ENCODE assay signal across 31 cellular contexts in the genomic region with DNA sequence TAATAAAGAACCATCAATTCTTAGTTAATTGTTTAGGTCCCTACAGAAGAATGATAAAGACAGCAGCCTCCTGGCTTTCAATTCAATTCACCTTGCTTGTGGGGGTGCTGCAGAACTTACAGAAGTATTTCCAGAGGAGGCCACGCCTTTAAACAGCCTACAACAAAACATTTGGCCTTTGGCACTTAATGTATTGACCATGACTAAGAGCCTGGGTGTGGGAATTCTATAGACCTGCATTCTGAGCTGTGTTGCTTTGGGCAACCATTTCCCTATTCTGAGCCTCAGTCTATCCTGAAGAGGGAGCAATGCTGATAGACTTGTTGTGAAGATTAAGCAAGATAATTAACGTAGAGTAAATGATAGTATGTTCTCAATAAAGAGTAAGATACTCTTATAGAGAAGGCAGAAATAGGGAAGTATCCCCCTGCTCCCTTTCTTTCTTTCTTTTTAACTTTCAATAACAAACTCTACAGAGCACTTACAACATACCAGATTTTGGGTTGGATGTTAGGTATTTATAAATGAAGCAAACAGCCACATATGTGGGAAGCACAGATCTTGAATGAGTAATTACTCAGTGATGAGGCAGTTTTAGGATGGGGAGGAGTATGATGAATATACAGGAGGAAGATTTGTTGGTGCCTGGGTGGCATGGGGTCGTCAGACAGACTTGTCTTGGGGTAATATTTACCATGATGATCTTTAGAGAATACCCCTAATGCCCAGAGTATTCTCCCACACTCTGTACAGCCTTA. TPM values are rescaled to one million over a fixed set of nuclear protein-coding genes. Genes with fewer than 3 reads are reported as not detected.
DNase-seq lines count a peak whose midpoint lies in the region; ATAC-seq and TF ChIP-seq lines count a peak whose summit lies in the region.
"Had no signal": no experiment of that assay in that cellular context is flagged by ENCODE, and none has a peak within 500 bp of the region (broad histone marks: within the 10 kb centered on the region; RNA-seq: fewer than 3 reads in every experiment).

No MANE protein-coding gene starts in this region.

- no peaks in the 10 kb centered on the region for H3K79me2 ChIP-seq in GM23338 (replicated peaks; ENCODE audit: insufficient read depth)

- peaks cover 1% of the 10 kb centered on the region for H3K27me3 Mint-ChIP-seq in GM23338 (ENCODE audit: insufficient read depth, low read depth, poor library complexity)

- no peak overlapping the region for H3K4me2 ChIP-seq in GM23338

- no peaks in the 10 kb centered on the region; the same call in 1 of the 2 replicates for H4K20me1 ChIP-seq in GM23338 (replicated peaks; ENCODE audit: insufficient read depth)

- peaks cover 6% of the 10 kb centered on the region; the same call in 1 of the 2 replicates for H3K27me3 ChIP-seq in GM23338 (ENCODE audit: insufficient read depth)
- H3K27me3 ChIP-seq in transverse colon, result no peaks in the 10 kb centered on the region
- H3K27me3 ChIP-seq: cardiac muscle cell, MG63, pancreas, SJCRH30, tibial nerve had no signal

- H3K4me3 Mint-ChIP-seq in GM23338, result no peak overlapping the region
- H3K4me3 Mint-ChIP-seq: activated naive CD4-positive, alpha-beta T cell treated with anti-CD3 and anti-CD28 coated beads for 36 hours; activated T-helper 1 cell treated with anti-CD3 and anti-CD28 coated beads, Interleukin-12 subunit alpha, Interleukin-12 subunit beta, Interleukin-2, Interleukin-4 antibody, amounts not matched to agents 30 ng/mL and 10 ng/mL and 1 ng/mL, durations not matched to agents 14 hours and 24 hours and 36 hours; nephron progenitor cell had no signal

- TF ChIP-seq CTCF in GM23338 (conservative IDR thresholded peaks at IDR 0.05; ENCODE audit: low read depth in 2 of 2) (no peak; a peak in 1 of 4 replicates), choroid plexus epithelial cell (conservative IDR thresholded peaks at IDR 0.05; ENCODE audit: low read depth, low read length) (peak; percentile 4), transverse colon (IDR thresholded peaks at IDR 0.05) (no peak)

- no peak overlapping the region for H2AFZ ChIP-seq in GM23338

- H3K36me3 ChIP-seq in GM23338 (ENCODE audit: insufficient read depth), result no peaks in the 10 kb centered on the region
- no peaks in the 10 kb centered on the region for H3K36me3 ChIP-seq in transverse colon
- H3K36me3 ChIP-seq: cardiac muscle cell, MG63, pancreas, SJCRH30, tibial nerve had no signal

- H3K27ac ChIP-seq in GM23338 (ENCODE audit: low read depth) (no peak overlapping the region), transverse colon (no peak overlapping the region)
- H3K27ac ChIP-seq: cardiac muscle cell, pancreas, SJCRH30, tibial nerve had no signal

- H3K9me3 ChIP-seq in transverse colon, result no peaks in the 10 kb centered on the region
- H3K9me3 ChIP-seq: MG63, pancreas, SJCRH30, tibial nerve had no signal

- no peak for TF ChIP-seq POLR2A in transverse colon (IDR thresholded peaks at IDR 0.05)

- 37 to 67% methylated on average over 2 to 3 of the region's 3 CpGs for WGBS in transverse colon (ENCODE audit: low coverage in 1 of 2), 2 donors

- DNase-seq in AG08396 (ENCODE audit: low spot score), result peak; percentile 45
- peak; percentile 8 for DNase-seq in GM23338 (ENCODE audit: low spot score)
- DNase-seq in choroid plexus epithelial cell (ENCODE audit: low read depth), result peak; percentile 46
- DNase-seq in iris pigment epithelial cell (ENCODE audit: low read depth), result peak; percentile 61
- DNase-seq in transverse colon, result no peak
- DNase-seq in CD1c-positive myeloid dendritic cell (ENCODE audit: extremely low spot score), result no peak
- DNase-seq in activated naive CD4-positive, alpha-beta T cell treated with anti-CD3 and anti-CD28 coated beads, Interleukin-2, amount 50 U/mL, for 16 hours, result no peak
- DNase-seq: activated CD4-positive, alpha-beta T cell treated with anti-CD3 and anti-CD28 coated beads, Interleukin-2, amount 50 U/mL, for 48 hours; activated CD8-positive, alpha-beta memory T cell treated with anti-CD3 and anti-CD28 coated beads, Interleukin-2, amount 50 U/mL, for 4 hours; activated naive CD4-positive, alpha-beta T cell treated with anti-CD3 and anti-CD28 coated beads for 36 hours; amygdala; MG63; NCI-H1417; NCI-H2081 treated with DMSO at 0.1 percent for 48 hours; NCI-H345; nephron progenitor cell; pancreas; retina; SJCRH30; small intestine; stimulated activated CD4-positive, alpha-beta T cell treated with anti-CD3 and anti-CD28 coated beads, Interleukin-2, amount 100 ng/mL, for 24 hours; T-helper 1 cell had no signal

- H3F3A ChIP-seq in GM23338 (replicated peaks; ENCODE audit: low read depth), result no peaks in the 10 kb centered on the region

- ATAC-seq in GM23338, result no peak; the same call in 1 of the 3 replicates
- ATAC-seq in GM18520 (IDR thresholded peaks at IDR 0.05; ENCODE audit: unreplicated experiment), result no peak
- ATAC-seq: esophagus mucosa, HCT116, K562, pancreas had no signal

- H3K27ac Mint-ChIP-seq in GM23338, result no peak overlapping the region
- H3K27ac Mint-ChIP-seq: activated naive CD4-positive, alpha-beta T cell treated with anti-CD3 and anti-CD28 coated beads for 36 hours; activated T-helper 1 cell treated with anti-CD3 and anti-CD28 coated beads, Interleukin-12 subunit alpha, Interleukin-12 subunit beta, Interleukin-2, Interleukin-4 antibody, amounts not matched to agents 30 ng/mL and 10 ng/mL and 1 ng/mL, durations not matched to agents 14 hours and 24 hours and 36 hours; CD14-positive monocyte; nephron progenitor cell had no signal

- peaks cover 2% of the 10 kb centered on the region; the same call in 1 of the 2 replicates for H3K9me2 ChIP-seq in GM23338 (ENCODE audit: insufficient read depth)

- H3K9me3 Mint-ChIP-seq in GM23338, result no peaks in the 10 kb centered on the region
- H3K9me3 Mint-ChIP-seq: activated naive CD4-positive, alpha-beta T cell treated with anti-CD3 and anti-CD28 coated beads for 36 hours; activated T-helper 1 cell treated with anti-CD3 and anti-CD28 coated beads, Interleukin-12 subunit alpha, Interleukin-12 subunit beta, Interleukin-2, Interleukin-4 antibody, amounts not matched to agents 30 ng/mL and 10 ng/mL and 1 ng/mL, durations not matched to agents 14 hours and 24 hours and 36 hours; nephron progenitor cell had no signal

- H3K4me1 ChIP-seq in GM23338 (ENCODE audit: insufficient read depth) (no peaks in the 10 kb centered on the region), transverse colon (no peaks in the 10 kb centered on the region)
- H3K4me1 ChIP-seq: pancreas, SJCRH30, tibial nerve had no signal

- TF ChIP-seq EP300 in transverse colon (IDR thresholded peaks at IDR 0.05; ENCODE audit: low read depth), result no peak

- in situ Hi-C loops in transverse colon (cut with MboI; ENCODE audit: low pct_ligation_motif_present in 1 of 4, low pct_unique_long_range_greater_than_20kb in 1 of 4, low sequenced_read_pairs in 3 of 4), result no loop called here

- H3K4me3 ChIP-seq in GM23338 (no peak overlapping the region), choroid plexus epithelial cell (ENCODE audit: low read depth, low read length) (no peak overlapping the region), transverse colon (no peak overlapping the region)
- H3K4me3 ChIP-seq: cardiac muscle cell, K562, MG63, pancreas, SJCRH30, tibial nerve had no signal

- H3K4me1 Mint-ChIP-seq in GM23338, result no peaks in the 10 kb centered on the region
- H3K4me1 Mint-ChIP-seq: CD14-positive monocyte, nephron progenitor cell had no signal

- no peaks in the 10 kb centered on the region for H3K36me3 Mint-ChIP-seq in GM23338 (ENCODE audit: low read depth)
- H3K36me3 Mint-ChIP-seq: CD14-positive monocyte had no signal

- intact Hi-C loops in transverse colon (cut with DNase I; ENCODE audit: low total_unique reads), result no loop called here

TF ChIP-seq in GM23338, 12 proteins besides CTCF, POLR2A, EP300 and RAD21:
- no peak for TF ChIP-seq REST (IDR thresholded peaks at IDR 0.05; ENCODE audit: unreplicated experiment)

RNA-seq across cellular contexts. Expression of gene PAPPA, which starts 28.4 kb away (rescaled TPM):
- 0.31 and 0.38 TPM in 2 replicates for total RNA-seq in GM23338 (2014; rRNA removed; shearing (Covaris generic))
- polyA plus RNA-seq in GM23338 (2016; fragmentation: Nextera tagmentation; extraction: Ambion mirVana), result 0.21 and 0.66 TPM in 2 replicates
- total RNA-seq in transverse colon, result 1 to 10 TPM in 2 of 4 donors, under 1 TPM in 2; 0.37 to 4.4 (median 1.4) TPM
- total RNA-seq: activated naive CD4-positive, alpha-beta T cell treated with anti-CD3 and anti-CD28 coated beads for 36 hours; activated T-helper 1 cell treated with anti-CD3 and anti-CD28 coated beads, Interleukin-12 subunit alpha, Interleukin-12 subunit beta, Interleukin-2, Interleukin-4 antibody, amounts not matched to agents 30 ng/mL and 10 ng/mL and 1 ng/mL, durations not matched to agents 14 hours and 24 hours and 36 hours; HT-29 had no signal
- polyA plus RNA-seq: CD14-positive monocyte had no signal

Comparison
In these comparisons a context has a peak if more than half of its experiments do, and no peak if none do; other contexts are left out.
1. DNase-seq: peak in AG08396 (single experiment), GM23338 (single experiment), choroid plexus epithelial cell (single experiment) and iris pigment epithelial cell (single experiment); none in transverse colon (single experiment), CD1c-positive myeloid dendritic cell (single experiment) and activated naive CD4-positive, alpha-beta T cell treated with anti-CD3 and anti-CD28 coated beads, Interleukin-2, amount 50 U/mL, for 16 hours (single experiment).